13 cellular contexts compared by ENCODE assay signal in genomic region chr2:177244244-177244771, GRCh38. TPM values are rescaled to one million over a fixed set of nuclear protein-coding genes. Genes with fewer than 3 reads are reported as not detected.
DNase-seq lines count a peak whose midpoint lies in the region; ATAC-seq and TF ChIP-seq lines count a peak whose summit lies in the region.
"Had no signal": no experiment of that assay in that cellular context is flagged by ENCODE, and none has a peak within 500 bp of the region (broad histone marks: within the 10 kb centered on the region; RNA-seq: fewer than 3 reads in every experiment).

No MANE protein-coding gene starts in this region.

- no peaks in the 10 kb centered on the region for H3K9me3 Mint-ChIP-seq in brain
- no peaks in the 10 kb centered on the region for H3K9me3 Mint-ChIP-seq in naive thymus-derived CD8-positive, alpha-beta T cell
- H3K9me3 Mint-ChIP-seq: central memory CD8-positive, alpha-beta T cell; memory B cell had no signal

- H3K36me3 Mint-ChIP-seq in brain = peaks cover 21% of the 10 kb centered on the region
- H3K36me3 Mint-ChIP-seq in naive thymus-derived CD8-positive, alpha-beta T cell = peaks cover 0 to 38% (median 8%) of the 10 kb centered on the region in 3 donors

- intact Hi-C loops in cardiac septum (cut with DNase I) (no loop called here), uterus (cut with DNase I; ENCODE audit: low total_unique reads) (no loop called here)

- H3K27ac Mint-ChIP-seq in brain = peak overlapping the region in 3 of 5 experiments; percentile 41 to 94 (median 93)
- H3K27ac Mint-ChIP-seq in naive thymus-derived CD8-positive, alpha-beta T cell = peak overlapping the region; percentile 16 to 90 (median 56)

- peaks cover 65% of the 10 kb centered on the region for H3K4me1 Mint-ChIP-seq in brain
- H3K4me1 Mint-ChIP-seq in naive thymus-derived CD8-positive, alpha-beta T cell = peaks cover 38 to 92% (median 90%) of the 10 kb centered on the region in 4 donors

- no peaks in the 10 kb centered on the region for H3K9me3 ChIP-seq in right atrium auricular region
- no peaks in the 10 kb centered on the region for H3K9me3 ChIP-seq in uterus

- H3K36me3 ChIP-seq in right atrium auricular region = no peaks in the 10 kb centered on the region
- H3K36me3 ChIP-seq in uterus = no peaks in the 10 kb centered on the region

- no peaks in the 10 kb centered on the region for H3K27me3 Mint-ChIP-seq in brain
- no peaks in the 10 kb centered on the region for H3K27me3 Mint-ChIP-seq in naive thymus-derived CD8-positive, alpha-beta T cell
- H3K27me3 Mint-ChIP-seq: activated CD8-positive, alpha-beta memory T cell treated with anti-CD3 and anti-CD28 coated beads, Interleukin-2, amount 10 ng/mL, durations not matched to agents 7 days and 5 days; central memory CD8-positive, alpha-beta T cell; memory B cell had no signal

- H3K27ac ChIP-seq in right atrium auricular region = peak overlapping the region; percentile 82 to 89
- peak overlapping the region; percentile 69 to 89 for H3K27ac ChIP-seq in uterus

- POLR2A ChIA-PET in naive thymus-derived CD8-positive, alpha-beta T cell (lab: Charles Lee) = interaction anchor here (1.1 kb wide), 1 partner anchor 20 kb away, joined by 3 read pairs; the partner anchor contains the start of gene NFE2L2

- TF ChIP-seq CTCF in right atrium auricular region (IDR thresholded peaks at IDR 0.05) (no peak), brain (conservative IDR thresholded peaks at IDR 0.05) (no peak), uterus (IDR thresholded peaks at IDR 0.05) (no peak)

- H3K4me3 ChIP-seq in right atrium auricular region (no peak overlapping the region), uterus (no peak overlapping the region)
- H3K4me3 ChIP-seq: SK-N-MC had no signal

- no peak for ATAC-seq in naive thymus-derived CD8-positive, alpha-beta T cell
- ATAC-seq in GM18520 (IDR thresholded peaks at IDR 0.05; ENCODE audit: unreplicated experiment) = no peak
- no peak for ATAC-seq in GM21390 (IDR thresholded peaks at IDR 0.05; ENCODE audit: unreplicated experiment)
- ATAC-seq: activated CD8-positive, alpha-beta memory T cell treated with anti-CD3 and anti-CD28 coated beads, Interleukin-2, amount 10 ng/mL, durations not matched to agents 7 days and 5 days had no signal

- no peak overlapping the region for H3K4me3 Mint-ChIP-seq in brain
- H3K4me3 Mint-ChIP-seq in naive thymus-derived CD8-positive, alpha-beta T cell = peak overlapping the region in 4 of 10 donors; percentile 4 to 44 (median 28)
- H3K4me3 Mint-ChIP-seq: activated CD8-positive, alpha-beta memory T cell treated with anti-CD3 and anti-CD28 coated beads, Interleukin-2, amount 10 ng/mL, durations not matched to agents 7 days and 5 days; central memory CD8-positive, alpha-beta T cell; memory B cell had no signal

- TF ChIP-seq POLR2A in uterus (IDR thresholded peaks at IDR 0.05) = no peak

- H3K27me3 ChIP-seq in right atrium auricular region (no peaks in the 10 kb centered on the region), uterus (no peaks in the 10 kb centered on the region)

- peaks cover 0 to 99% of the 10 kb centered on the region in 2 donors for H3K4me1 ChIP-seq in right atrium auricular region
- H3K4me1 ChIP-seq in uterus = peaks cover 19 to 24% of the 10 kb centered on the region in 2 donors

- DNase-seq in right atrium auricular region (ENCODE audit: low spot score) (no peak), cardiac septum (ENCODE audit: low spot score) (no peak), uterus (no peak), HCEC 1CT (no peak)
- no peak for DNase-seq in naive thymus-derived CD8-positive, alpha-beta T cell
- DNase-seq: activated CD8-positive, alpha-beta memory T cell treated with anti-CD3 and anti-CD28 coated beads, Interleukin-2, amount 10 ng/mL, durations not matched to agents 7 days and 5 days; stimulated activated naive CD4-positive, alpha-beta T cell had no signal

RNA-seq across cellular contexts. Expression of gene NFE2L2, which starts 20.2 kb away (rescaled TPM):
- total RNA-seq in right atrium auricular region (10 to 100 TPM; 68.2 to 84.1 TPM), cardiac septum (66.5 TPM), uterus (100 to 1,000 TPM in 1 of 4 donors, 10 to 100 TPM in 3; 53.0 to 148 (median 90.0) TPM)
- polyA plus RNA-seq in brain (ENCODE audit: insufficient read depth, low read depth, low replicate concordance) = 30.1 TPM
- 10 to 100 TPM; 93.6 to 96.9 TPM for total RNA-seq in naive thymus-derived CD8-positive, alpha-beta T cell
- polyA plus RNA-seq in naive thymus-derived CD8-positive, alpha-beta T cell = 10 to 100 TPM; 48.2 to 57.8 (median 56.0) TPM

RNA-seq across cellular contexts. Expression of gene HNRNPA3, which starts 31.7 kb away (rescaled TPM):
- total RNA-seq in right atrium auricular region (10 to 100 TPM; 24.1 to 28.1 TPM), cardiac septum (95.7 TPM), uterus (100 to 1,000 TPM in 2 of 4 donors, 10 to 100 TPM in 2; 56.4 to 256 (median 107) TPM)
- polyA plus RNA-seq in brain (ENCODE audit: insufficient read depth, low read depth, low replicate concordance) = 295 TPM
- 100 to 1,000 TPM; 156 to 158 TPM for total RNA-seq in naive thymus-derived CD8-positive, alpha-beta T cell
- polyA plus RNA-seq in naive thymus-derived CD8-positive, alpha-beta T cell = 10 to 100 TPM; 47.6 to 56.6 (median 52.1) TPM
